In the genomic region with DNA sequence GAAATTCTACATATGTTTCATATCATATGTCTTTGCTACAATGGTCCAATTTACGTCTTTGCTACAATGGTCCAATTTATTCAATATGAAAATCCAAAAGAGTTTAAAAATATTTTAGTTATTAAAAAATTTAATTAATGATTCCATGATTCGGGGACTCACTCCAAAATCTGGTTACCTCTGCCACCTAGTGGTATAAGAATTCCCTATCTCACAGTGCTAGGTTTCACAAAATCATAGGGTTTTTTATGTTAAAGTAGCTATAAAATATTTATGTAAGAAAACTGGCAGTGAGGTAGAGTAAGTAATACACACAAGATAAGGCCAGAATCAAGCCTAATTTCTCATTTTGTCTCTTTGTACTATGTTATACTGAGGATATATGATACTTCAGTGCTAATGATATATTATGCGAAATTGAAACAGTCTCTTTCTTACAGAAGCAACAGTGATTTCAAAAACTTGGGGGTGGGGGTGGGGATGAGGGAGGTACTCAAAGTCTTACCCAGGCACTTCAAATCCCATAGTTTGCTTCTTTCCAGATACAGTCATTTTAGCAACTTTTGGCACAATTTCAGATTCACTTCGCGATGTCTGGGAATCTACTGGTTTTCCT, we compare ENCODE assay signal across 8 cellular contexts. TPM values are rescaled to one million over a fixed set of nuclear protein-coding genes. Genes with fewer than 3 reads are reported as not detected.
DNase-seq lines count a peak whose midpoint lies in the region; ATAC-seq and TF ChIP-seq lines count a peak whose summit lies in the region.

No MANE protein-coding gene starts in this region.

- peak overlapping the region; percentile 92 for H3K27ac ChIP-seq in KMS-11

- TF ChIP-seq CTCF in KMS-11 (conservative IDR thresholded peaks at IDR 0.05; ENCODE audit: low read depth, low read length) = peak; percentile 83
- peak; percentile 75 for TF ChIP-seq CTCF in neural crest cell (conservative IDR thresholded peaks at IDR 0.05)

- 0 out of 2 replicates have a peak overlapping the region, but pooled peaks have one; percentile 14 for H2AFZ ChIP-seq in KMS-11 (ENCODE audit: low read depth)

- H3K79me2 ChIP-seq in KMS-11 (ENCODE audit: insufficient read depth, low read depth) = peaks cover 16% of the 10 kb centered on the region

- H3K4me3 Mint-ChIP-seq in neural crest cell = no peak overlapping the region

- no peaks in the 10 kb centered on the region for H3K36me3 ChIP-seq in KMS-11 (ENCODE audit: insufficient read depth)

- ATAC-seq in GM21576 (IDR thresholded peaks at IDR 0.05; ENCODE audit: unreplicated experiment) (no peak), GM21723 (IDR thresholded peaks at IDR 0.05; ENCODE audit: unreplicated experiment) (no peak), GM18520 (IDR thresholded peaks at IDR 0.05; ENCODE audit: unreplicated experiment) (no peak)

- H3K4me1 Mint-ChIP-seq in neural crest cell = no peaks in the 10 kb centered on the region

- H3K9ac ChIP-seq in KMS-11 = peak overlapping the region; percentile 49

- no peaks in the 10 kb centered on the region for H3K9me3 Mint-ChIP-seq in neural crest cell

- no peak overlapping the region for H3K4me3 ChIP-seq in KMS-11 (IDR thresholded peaks at IDR 0.05; ENCODE audit: insufficient read depth, low read depth, low read length)

- H3K27ac Mint-ChIP-seq in neural crest cell (ENCODE audit: unreplicated experiment) = no peak overlapping the region

- H3K27me3 Mint-ChIP-seq in neural crest cell (ENCODE audit: low read depth) = no peaks in the 10 kb centered on the region

- peaks cover 80% of the 10 kb centered on the region for H3K4me1 ChIP-seq in KMS-11 (ENCODE audit: low read depth, poor library complexity, severe bottlenecking)

- H4K20me1 ChIP-seq in KMS-11 (ENCODE audit: insufficient read depth) = no peaks in the 10 kb centered on the region

- H3K36me3 Mint-ChIP-seq in neural crest cell (ENCODE audit: low read depth) = peaks cover 3% of the 10 kb centered on the region

- no peaks in the 10 kb centered on the region for H3K27me3 ChIP-seq in KMS-11 (ENCODE audit: insufficient read depth, low read depth)

- H3K4me2 ChIP-seq in KMS-11 = peak overlapping the region; percentile 99

- peak; percentile 10 for DNase-seq in EL
- DNase-seq in cerebellar cortex (ENCODE audit: low spot score) = peak; percentile 20
- DNase-seq in neural crest cell (ENCODE audit: low read depth, low spot score) = no peak
- no peak for DNase-seq in activated T-cell treated with anti-CD3 and anti-CD28 coated beads for 4 hours

RNA-seq across cellular contexts. Expression of a gene that starts 52.3 kb away (rescaled TPM):
- 82.6 and 83.3 TPM in 2 replicates for total RNA-seq in neural crest cell

RNA-seq across cellular contexts. Expression of a gene that starts 52.4 kb away (rescaled TPM):
- 0.58 and 1.2 TPM in 2 replicates for total RNA-seq in neural crest cell

Comparison
In these comparisons a context has a peak if more than half of its experiments do, and no peak if none do; other contexts are left out.
1. DNase-seq: peak in EL (single experiment) and cerebellar cortex (single experiment); none in neural crest cell (single experiment) and activated T-cell treated with anti-CD3 and anti-CD28 coated beads for 4 hours (single experiment).